ENCODE assay signal across 15 cellular contexts in the genomic region with DNA sequence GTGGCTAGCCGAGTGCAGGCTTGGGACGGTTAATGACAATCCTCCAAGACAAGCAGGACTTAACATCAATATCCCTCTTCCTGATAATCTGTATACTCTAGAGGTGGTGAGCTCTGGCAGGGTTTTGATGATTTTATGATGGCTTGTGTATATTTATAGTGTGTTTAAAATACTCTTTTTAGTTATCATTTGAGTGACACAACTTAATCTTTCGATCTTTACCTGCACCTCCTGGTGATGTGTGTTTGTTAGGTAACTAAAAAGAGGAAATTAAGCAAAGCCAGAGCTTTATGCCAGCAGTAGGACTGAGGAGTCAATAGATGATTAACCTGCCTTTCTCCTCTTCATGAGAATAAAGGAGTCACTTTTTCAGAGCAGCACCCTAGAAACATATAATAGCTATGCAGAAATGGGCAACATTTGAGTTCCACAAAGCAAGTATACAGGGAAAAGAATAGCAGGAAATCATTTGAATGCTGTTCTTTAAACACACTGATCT.
DNase-seq lines count a peak whose midpoint lies in the region; ATAC-seq, FAIRE-seq and TF ChIP-seq lines count a peak whose summit lies in the region.
"Had no signal": no experiment of that assay in that cellular context is flagged by ENCODE, and none has a peak within 500 bp of the region (broad histone marks: within the 10 kb centered on the region; RNA-seq: fewer than 3 reads in every experiment).

No MANE protein-coding gene starts in this region.

- POLR2A ChIA-PET in A549 (lab: Yijun Ruan, JAX) = no interaction called here

- 49% methylated on average over 3 of the region's 3 CpGs for WGBS in A549 (ENCODE audit: missing lambda C conversion rate)

- H3K4me2 ChIP-seq in A549 = peak overlapping the region; percentile 60
- H3K4me2 ChIP-seq: GM23338 had no signal

- ATAC-seq in A549 = no peak
- peak; percentile 25 for ATAC-seq in left colon
- no peak for ATAC-seq in HG02870 (IDR thresholded peaks at IDR 0.05; ENCODE audit: unreplicated experiment)
- ATAC-seq in GM18517 (IDR thresholded peaks at IDR 0.05; ENCODE audit: unreplicated experiment) = no peak
- ATAC-seq: CD8-positive, alpha-beta T cell; GM23338 had no signal

- H3K27ac ChIP-seq in A549 (peak overlapping the region; percentile 35 to 64; a peak in 5 of 6 replicates), breast epithelium (peak overlapping the region; percentile 54 to 57)

- H3K4me3 ChIP-seq in A549 (no peak overlapping the region), LNCaP clone FGC (ENCODE audit: low read depth, low read length) (no peak overlapping the region), breast epithelium (no peak overlapping the region)
- H3K4me3 ChIP-seq: GM23338 had no signal

- no peaks in the 10 kb centered on the region for H3K36me3 ChIP-seq in breast epithelium

- TF ChIP-seq POLR2A in A549 (IDR thresholded peaks at IDR 0.05; ENCODE audit: low read length) = no peak
- TF ChIP-seq POLR2A in breast epithelium (IDR thresholded peaks at IDR 0.05) = no peak

- intact Hi-C loops in breast epithelium (cut with DNase I; ENCODE audit: low total_unique reads) (no loop called here), left colon (cut with DNase I, micrococcal nuclease) (no loop called here)

- peaks cover 54% of the 10 kb centered on the region for H3K4me1 ChIP-seq in A549
- peaks cover 0 to 7% of the 10 kb centered on the region in 2 donors for H3K4me1 ChIP-seq in breast epithelium

- no peaks in the 10 kb centered on the region for H3K27me3 ChIP-seq in breast epithelium

- DNase-seq in A549 (ENCODE audit: low read depth in 1 of 2, low spot score in 1 of 2) (no peak), LNCaP clone FGC (ENCODE audit: low read depth) (peak; percentile 87), breast epithelium (ENCODE audit: low spot score in 2 of 2) (no peak), left colon (no peak), G401 (ENCODE audit: low spot score) (no peak), GDM1 (lab: John Stamatoyannopoulos, UW) (no peak)
- DNase-seq: CD8-positive, alpha-beta T cell; COR-L47; DMS153; DND-41; H7 had no signal

- in situ Hi-C loops in G401 (cut with HindIII; ENCODE audit: low sequenced_read_pairs) = no loop called here

- FAIRE-seq in A549 (lab: Jason Lieb, UNC) = no peak
- FAIRE-seq: D721Med had no signal

- TF ChIP-seq RAD21 in A549 (conservative IDR thresholded peaks at IDR 0.05 in 1 of 2, IDR thresholded peaks at IDR 0.05 in 1 of 2) = no peak

- H3K9me3 ChIP-seq in A549 = no peaks in the 10 kb centered on the region
- no peaks in the 10 kb centered on the region for H3K9me3 ChIP-seq in breast epithelium

- no peak for TF ChIP-seq EP300 in A549 (IDR thresholded peaks at IDR 0.05)

- CTCF ChIA-PET in A549 (lab: Yijun Ruan, JAX) = interaction anchor here (0.8 to 1.3 kb wide), 3 partner anchors 11 to 35 kb away, joined by 3 read pairs; no protein-coding TSS in a partner anchor

- TF ChIP-seq CTCF in A549 (IDR thresholded peaks at IDR 0.05) (no peak), LNCaP clone FGC (IDR thresholded peaks at IDR 0.05; ENCODE audit: control insufficient read depth, extremely low read depth, insufficient read depth) (no peak), breast epithelium (IDR thresholded peaks at IDR 0.05) (no peak)

TF ChIP-seq in A549, 52 proteins besides CTCF, POLR2A, EP300 and RAD21:
- TF ChIP-seq MAFK (IDR thresholded peaks at IDR 0.05; ENCODE audit: partially characterized antibody) (no peak), HOXB5 (CRISPR knock-in tag; IDR thresholded peaks at IDR 0.05) (no peak), GATA3 (IDR thresholded peaks at IDR 0.05; ENCODE audit: borderline replicate concordance) (no peak), RFX5 (IDR thresholded peaks at IDR 0.05) (no peak), ZFP36 (IDR thresholded peaks at IDR 0.05; ENCODE audit: borderline replicate concordance, partially characterized antibody) (no peak), HEYL (CRISPR knock-in tag; IDR thresholded peaks at IDR 0.05) (no peak), RNF2 (IDR thresholded peaks at IDR 0.05; ENCODE audit: borderline replicate concordance, low read depth) (no peak), NR3C1 (IDR thresholded peaks at IDR 0.05) (no peak), SMC3 (IDR thresholded peaks at IDR 0.05) (no peak), CBX2 (IDR thresholded peaks at IDR 0.05; ENCODE audit: borderline replicate concordance, low read depth) (no peak), FOXS1 (CRISPR knock-in tag; IDR thresholded peaks at IDR 0.05) (no peak), NPAS2 (CRISPR knock-in tag; IDR thresholded peaks at IDR 0.05; ENCODE audit: borderline replicate concordance) (no peak)
